In the genomic region with DNA sequence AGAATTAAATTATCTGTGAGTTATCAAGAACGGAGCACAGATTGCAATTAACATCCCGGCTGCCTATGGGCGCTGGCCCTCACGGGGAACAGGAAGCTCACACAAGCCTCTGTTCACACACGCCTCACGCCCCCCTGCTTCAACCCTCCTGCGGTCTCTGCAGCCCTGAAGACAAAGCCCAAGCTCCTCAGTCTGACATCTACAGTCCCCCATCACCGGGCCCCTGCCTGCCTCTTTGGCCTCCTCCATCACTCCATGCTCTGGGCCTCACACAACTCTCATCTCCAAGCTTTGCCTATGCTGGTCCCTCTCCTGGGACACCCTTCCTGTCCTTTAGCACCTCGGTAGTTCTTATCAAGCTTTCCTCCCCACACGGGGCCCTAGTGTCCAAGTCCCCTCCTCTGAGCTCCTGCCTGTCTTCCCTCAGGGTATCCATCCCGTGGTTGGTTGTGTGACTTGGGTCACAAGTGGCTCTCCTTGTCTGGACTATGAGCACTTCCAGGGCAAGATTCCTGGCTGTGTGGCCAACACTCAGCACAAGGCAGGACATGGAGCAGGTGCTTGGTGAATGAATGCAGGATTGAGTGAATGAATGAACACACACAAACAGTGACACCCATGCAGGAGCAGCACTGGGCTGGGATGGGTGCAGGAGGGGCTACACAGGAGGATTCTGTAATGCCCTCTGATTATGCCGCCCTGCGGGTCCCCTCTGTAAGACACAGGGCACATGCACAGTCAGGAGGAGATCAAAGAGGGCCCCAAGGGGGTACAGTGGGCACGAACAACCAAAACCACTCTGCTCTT, we compare ENCODE assay signal across 1 cellular context.
TF ChIP-seq lines count a peak whose summit lies in the region.

No MANE protein-coding gene starts in this region.

TF ChIP-seq in WTC11, 78 proteins besides CTCF, POLR2A, EP300 and RAD21 (continued from another document):
- TF ChIP-seq, protein P1, sequence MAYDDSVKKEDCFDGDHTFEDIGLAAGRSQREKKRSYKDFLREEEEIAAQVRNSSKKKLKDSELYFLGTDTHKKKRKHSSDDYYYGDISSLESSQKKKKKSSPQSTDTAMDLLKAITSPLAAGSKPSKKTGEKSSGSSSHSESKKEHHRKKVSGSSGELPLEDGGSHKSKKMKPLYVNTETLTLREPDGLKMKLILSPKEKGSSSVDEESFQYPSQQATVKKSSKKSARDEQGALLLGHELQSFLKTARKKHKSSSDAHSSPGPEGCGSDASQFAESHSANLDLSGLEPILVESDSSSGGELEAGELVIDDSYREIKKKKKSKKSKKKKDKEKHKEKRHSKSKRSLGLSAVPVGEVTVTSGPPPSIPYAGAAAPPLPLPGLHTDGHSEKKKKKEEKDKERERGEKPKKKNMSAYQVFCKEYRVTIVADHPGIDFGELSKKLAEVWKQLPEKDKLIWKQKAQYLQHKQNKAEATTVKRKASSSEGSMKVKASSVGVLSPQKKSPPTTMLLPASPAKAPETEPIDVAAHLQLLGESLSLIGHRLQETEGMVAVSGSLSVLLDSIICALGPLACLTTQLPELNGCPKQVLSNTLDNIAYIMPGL (CRISPR knock-in tag; IDR thresholded peaks at IDR 0.05) = no peak
- no peak for TF ChIP-seq NFATC4 (CRISPR knock-in tag; IDR thresholded peaks at IDR 0.05)
- TF ChIP-seq, protein P2, sequence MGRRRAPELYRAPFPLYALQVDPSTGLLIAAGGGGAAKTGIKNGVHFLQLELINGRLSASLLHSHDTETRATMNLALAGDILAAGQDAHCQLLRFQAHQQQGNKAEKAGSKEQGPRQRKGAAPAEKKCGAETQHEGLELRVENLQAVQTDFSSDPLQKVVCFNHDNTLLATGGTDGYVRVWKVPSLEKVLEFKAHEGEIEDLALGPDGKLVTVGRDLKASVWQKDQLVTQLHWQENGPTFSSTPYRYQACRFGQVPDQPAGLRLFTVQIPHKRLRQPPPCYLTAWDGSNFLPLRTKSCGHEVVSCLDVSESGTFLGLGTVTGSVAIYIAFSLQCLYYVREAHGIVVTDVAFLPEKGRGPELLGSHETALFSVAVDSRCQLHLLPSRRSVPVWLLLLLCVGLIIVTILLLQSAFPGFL (CRISPR knock-in tag; IDR thresholded peaks at IDR 0.05; ENCODE audit: borderline replicate concordance) = no peak
